In genomic region chrX:112628288-112628687, GRCh38 we compare ENCODE assay signal across 8 cellular contexts. TPM values are rescaled to one million over a fixed set of nuclear protein-coding genes. Genes with fewer than 3 reads are reported as not detected.
"Had no signal": no experiment of that assay in that cellular context is flagged by ENCODE, and none has a peak within 500 bp of the region (broad histone marks: within the 10 kb centered on the region; RNA-seq: fewer than 3 reads in every experiment).

No MANE protein-coding gene starts in this region.

- H3K4me3 ChIP-seq: GM23248 had no signal

- H3K36me3 Mint-ChIP-seq: IgD-negative memory B cell had no signal

- H3K27ac Mint-ChIP-seq: H9, IgD-negative memory B cell had no signal

- H3K4me3 Mint-ChIP-seq: H9, IgD-negative memory B cell had no signal

- H3K4me1 Mint-ChIP-seq: IgD-negative memory B cell had no signal

- H3K27ac ChIP-seq: GM23248, HL-60 had no signal

- H3K9me3 Mint-ChIP-seq: H9 had no signal

- DNase-seq: GM23248, GOT3, H9, HCEC 1CT, KBM-7 had no signal

- ATAC-seq: HepG2 had no signal

RNA-seq across cellular contexts. Expression of gene LHFPL1, which starts 51.5 kb away (rescaled TPM):
- total RNA-seq: GM23248, HepG2 had no signal
- polyA plus RNA-seq: GM23248, HepG2 had no signal
